In the genomic region with DNA sequence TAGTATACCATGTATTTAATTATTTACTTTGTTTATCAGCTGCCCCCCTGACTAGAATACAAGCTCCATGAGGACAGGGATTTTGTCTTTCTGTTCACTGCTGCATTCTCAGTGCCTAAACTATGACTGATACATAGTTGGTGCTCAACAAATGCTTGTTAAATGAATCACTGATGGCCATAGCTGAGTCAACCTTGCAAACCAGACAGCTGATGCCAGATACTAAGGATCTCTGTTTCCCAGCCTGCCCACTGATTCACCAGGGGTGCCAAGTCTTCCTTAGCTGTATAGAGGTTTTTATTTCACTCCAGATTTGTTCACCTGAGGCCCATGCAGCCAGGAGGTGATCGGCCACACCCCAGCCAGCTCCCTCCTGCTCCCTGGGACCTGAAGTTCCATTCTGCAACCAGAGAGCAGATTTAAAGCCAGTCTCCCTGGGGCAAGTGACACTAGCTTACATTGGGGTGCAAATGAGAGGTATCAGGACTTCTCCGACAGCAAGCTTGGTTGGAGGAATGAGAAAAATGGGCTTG, we compare ENCODE assay signal across 15 cellular contexts.
"Had no signal": no experiment of that assay in that cellular context is flagged by ENCODE, and none has a peak within 500 bp of the region (broad histone marks: within the 10 kb centered on the region; RNA-seq: fewer than 3 reads in every experiment).

No MANE protein-coding gene starts in this region.

- ATAC-seq: activated CD4-positive, alpha-beta T cell treated with anti-CD3 and anti-CD28 coated beads for 36 hours; activated CD8-positive, alpha-beta T cell treated with anti-CD3 and anti-CD28 coated beads for 36 hours; activated naive CD8-positive, alpha-beta T cell treated with anti-CD3 and anti-CD28 coated beads, Interleukin-2, amount 50 U/mL, for 24 hours; effector memory CD8-positive, alpha-beta T cell; left lobe of liver; stimulated activated naive CD8-positive, alpha-beta T cell treated with anti-CD3 and anti-CD28 coated beads, Interleukin-15, amount 100 ng/mL, for 72 hours had no signal

- H3K36me3 ChIP-seq: thoracic aorta had no signal

- H3K27ac ChIP-seq: thoracic aorta had no signal

- DNase-seq: activated CD4-positive, alpha-beta T cell treated with anti-CD3 and anti-CD28 coated beads for 36 hours; activated CD8-positive, alpha-beta memory T cell treated with anti-CD3 and anti-CD28 coated beads, Interleukin-2, amount 50 U/mL, for 4 hours; activated CD8-positive, alpha-beta T cell treated with anti-CD3 and anti-CD28 coated beads for 36 hours; activated naive CD8-positive, alpha-beta T cell treated with anti-CD3 and anti-CD28 coated beads, Interleukin-2, amount 50 U/mL, for 24 hours; cortex of kidney; effector memory CD8-positive, alpha-beta T cell; erythroblast; mesenchymal stem cell; retina; stimulated activated CD4-positive, alpha-beta T cell treated with anti-CD3 and anti-CD28 coated beads, Interleukin-15, amount 100 ng/mL, for 24 hours; stimulated activated CD4-positive, alpha-beta T cell treated with anti-CD3 and anti-CD28 coated beads, Interleukin-4, amount 100 ng/mL, for 4 hours; stimulated activated naive CD8-positive, alpha-beta T cell treated with anti-CD3 and anti-CD28 coated beads, Interleukin-15, amount 100 ng/mL, for 72 hours; T-helper 9 cell had no signal

- H3K4me3 ChIP-seq: thoracic aorta had no signal

- H3K9me3 ChIP-seq: thoracic aorta had no signal
